ENCODE assay signal across 19 cellular contexts in the genomic region with DNA sequence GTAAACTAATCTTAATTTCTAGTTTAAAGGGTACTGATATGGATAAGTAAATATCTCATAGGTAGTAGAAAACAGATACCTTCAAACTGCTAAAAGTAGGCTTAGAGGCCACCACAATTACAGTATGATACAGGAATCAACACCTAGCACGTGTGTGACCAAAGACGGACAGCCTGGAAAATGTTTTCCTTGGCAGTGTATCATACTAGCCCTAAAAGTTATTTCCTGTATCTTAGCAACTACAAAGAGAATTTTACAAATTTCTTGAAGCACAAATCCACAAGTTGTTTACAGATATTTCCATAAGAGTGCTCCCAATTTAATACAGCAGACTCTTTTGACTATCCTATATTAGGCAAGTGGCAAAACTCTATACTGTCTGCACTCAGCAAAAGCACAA.
A peak's percentile ranks its signal among the peaks of the same experiment; 100 is the strongest.
DNase-seq lines count a peak whose midpoint lies in the region; ATAC-seq, FAIRE-seq and TF ChIP-seq lines count a peak whose summit lies in the region.
"Had no signal": no experiment of that assay in that cellular context is flagged by ENCODE, and none has a peak within 500 bp of the region (broad histone marks: within the 10 kb centered on the region; RNA-seq: fewer than 3 reads in every experiment).

No MANE protein-coding gene starts in this region.

- H3K9me3 Mint-ChIP-seq in GM23338: no peaks in the 10 kb centered on the region
- H3K9me3 Mint-ChIP-seq: CD4-positive, alpha-beta memory T cell; IgD-negative memory B cell had no signal

- 0 out of 2 replicates have a peak, but pooled peaks cover 5% of the 10 kb centered on the region for H4K20me1 ChIP-seq in GM23338 (replicated peaks; ENCODE audit: insufficient read depth)
- H4K20me1 ChIP-seq: BLaER1 had no signal

- ATAC-seq in pancreas: peak; percentile 54 to 65 (median 64)
- no peak for ATAC-seq in GM23338
- ATAC-seq: A549 had no signal

- WGBS in pancreas, 2 donors: 17 to 30% methylated on average over 2 of the region's 2 CpGs

- H3K9me2 ChIP-seq in GM23338 (ENCODE audit: insufficient read depth): no peaks in the 10 kb centered on the region

- H3K36me3 Mint-ChIP-seq in GM23338 (ENCODE audit: low read depth): no peaks in the 10 kb centered on the region

- H3K4me3 ChIP-seq in pancreas: no peak overlapping the region
- no peak overlapping the region for H3K4me3 ChIP-seq in GM23338
- H3K4me3 ChIP-seq: A549, BLaER1, Peyer's patch had no signal

- FAIRE-seq in GM19239 (lab: Jason Lieb, UNC): peak; percentile 60
- FAIRE-seq in pancreas (lab: Jason Lieb, UNC): no peak
- FAIRE-seq: A549, HTR-8/SVneo had no signal

- no peaks in the 10 kb centered on the region for H3F3A ChIP-seq in GM23338 (replicated peaks; ENCODE audit: low read depth)

- H3K79me2 ChIP-seq in GM23338 (replicated peaks; ENCODE audit: insufficient read depth): peaks cover 42% of the 10 kb centered on the region

- H3K4me2 ChIP-seq in GM23338: no peak overlapping the region
- H3K4me2 ChIP-seq: A549, BLaER1 had no signal

- DNase-seq in GM19239 (ENCODE audit: insufficient read length, low spot score): no peak
- DNase-seq in astrocyte of the hippocampus (ENCODE audit: low read depth, low spot score): peak; percentile 20
- DNase-seq in iris pigment epithelial cell (ENCODE audit: low read depth): peak; percentile 47
- no peak for DNase-seq in pancreas
- no peak for DNase-seq in mesenteric fat pad (ENCODE audit: low spot score)
- no peak for DNase-seq in GM23338 (ENCODE audit: low spot score)
- no peak for DNase-seq in AML-193 (lab: John Stamatoyannopoulos, UW)
- DNase-seq: CD4-positive, alpha-beta memory T cell; DMS153; GF-D8; NCI-H1105 treated with DMSO at 0.1 percent for 48 hours; NCI-H1694; NCI-H2081 treated with DMSO at 0.1 percent for 48 hours; Peyer's patch had no signal

- H2AFZ ChIP-seq in GM23338: no peak overlapping the region

- peak overlapping the region in 1 of 4 donors; percentile 30 for H3K27ac ChIP-seq in pancreas
- H3K27ac ChIP-seq in GM23338 (ENCODE audit: low read depth): no peak overlapping the region
- H3K27ac ChIP-seq: A549, BLaER1, HL-60, Peyer's patch had no signal

- H3K36me3 ChIP-seq in pancreas (no peaks in the 10 kb centered on the region), GM23338 (ENCODE audit: insufficient read depth) (no peaks in the 10 kb centered on the region)
- H3K36me3 ChIP-seq: BLaER1, Peyer's patch had no signal

- intact Hi-C loops in pancreas (cut with DNase I): no loop called here

- H3K27me3 ChIP-seq in pancreas: no peaks in the 10 kb centered on the region
- H3K27me3 ChIP-seq in GM23338 (ENCODE audit: insufficient read depth): no peaks in the 10 kb centered on the region
- H3K27me3 ChIP-seq: BLaER1, Peyer's patch had no signal

- H3K4me1 ChIP-seq in pancreas: peaks cover 0 to 27% (median 12%) of the 10 kb centered on the region in 3 donors
- H3K4me1 ChIP-seq in GM23338 (ENCODE audit: insufficient read depth): peaks cover 20% of the 10 kb centered on the region
- H3K4me1 ChIP-seq: Peyer's patch had no signal

- H3K4me3 Mint-ChIP-seq in GM23338: no peak overlapping the region
- H3K4me3 Mint-ChIP-seq: CD4-positive, alpha-beta memory T cell; IgD-negative memory B cell had no signal

- H3K4me1 Mint-ChIP-seq in GM23338: peaks cover 16% of the 10 kb centered on the region; the same call in 2 of the 3 replicates

- no peak overlapping the region for H3K27ac Mint-ChIP-seq in GM23338

- H3K9me3 ChIP-seq in pancreas: no peaks in the 10 kb centered on the region
- H3K9me3 ChIP-seq: A549, BLaER1, Peyer's patch had no signal

- TF ChIP-seq CTCF in pancreas (IDR thresholded peaks at IDR 0.05) (no peak), GM23338 (conservative IDR thresholded peaks at IDR 0.05; ENCODE audit: low read depth in 2 of 2) (no peak)

- H3K27me3 Mint-ChIP-seq in GM23338 (ENCODE audit: insufficient read depth, low read depth, poor library complexity): no peaks in the 10 kb centered on the region
- H3K27me3 Mint-ChIP-seq: CD4-positive, alpha-beta memory T cell; IgD-negative memory B cell had no signal

TF ChIP-seq in GM23338, 12 proteins besides CTCF, POLR2A, EP300 and RAD21:
- TF ChIP-seq, protein P1, sequence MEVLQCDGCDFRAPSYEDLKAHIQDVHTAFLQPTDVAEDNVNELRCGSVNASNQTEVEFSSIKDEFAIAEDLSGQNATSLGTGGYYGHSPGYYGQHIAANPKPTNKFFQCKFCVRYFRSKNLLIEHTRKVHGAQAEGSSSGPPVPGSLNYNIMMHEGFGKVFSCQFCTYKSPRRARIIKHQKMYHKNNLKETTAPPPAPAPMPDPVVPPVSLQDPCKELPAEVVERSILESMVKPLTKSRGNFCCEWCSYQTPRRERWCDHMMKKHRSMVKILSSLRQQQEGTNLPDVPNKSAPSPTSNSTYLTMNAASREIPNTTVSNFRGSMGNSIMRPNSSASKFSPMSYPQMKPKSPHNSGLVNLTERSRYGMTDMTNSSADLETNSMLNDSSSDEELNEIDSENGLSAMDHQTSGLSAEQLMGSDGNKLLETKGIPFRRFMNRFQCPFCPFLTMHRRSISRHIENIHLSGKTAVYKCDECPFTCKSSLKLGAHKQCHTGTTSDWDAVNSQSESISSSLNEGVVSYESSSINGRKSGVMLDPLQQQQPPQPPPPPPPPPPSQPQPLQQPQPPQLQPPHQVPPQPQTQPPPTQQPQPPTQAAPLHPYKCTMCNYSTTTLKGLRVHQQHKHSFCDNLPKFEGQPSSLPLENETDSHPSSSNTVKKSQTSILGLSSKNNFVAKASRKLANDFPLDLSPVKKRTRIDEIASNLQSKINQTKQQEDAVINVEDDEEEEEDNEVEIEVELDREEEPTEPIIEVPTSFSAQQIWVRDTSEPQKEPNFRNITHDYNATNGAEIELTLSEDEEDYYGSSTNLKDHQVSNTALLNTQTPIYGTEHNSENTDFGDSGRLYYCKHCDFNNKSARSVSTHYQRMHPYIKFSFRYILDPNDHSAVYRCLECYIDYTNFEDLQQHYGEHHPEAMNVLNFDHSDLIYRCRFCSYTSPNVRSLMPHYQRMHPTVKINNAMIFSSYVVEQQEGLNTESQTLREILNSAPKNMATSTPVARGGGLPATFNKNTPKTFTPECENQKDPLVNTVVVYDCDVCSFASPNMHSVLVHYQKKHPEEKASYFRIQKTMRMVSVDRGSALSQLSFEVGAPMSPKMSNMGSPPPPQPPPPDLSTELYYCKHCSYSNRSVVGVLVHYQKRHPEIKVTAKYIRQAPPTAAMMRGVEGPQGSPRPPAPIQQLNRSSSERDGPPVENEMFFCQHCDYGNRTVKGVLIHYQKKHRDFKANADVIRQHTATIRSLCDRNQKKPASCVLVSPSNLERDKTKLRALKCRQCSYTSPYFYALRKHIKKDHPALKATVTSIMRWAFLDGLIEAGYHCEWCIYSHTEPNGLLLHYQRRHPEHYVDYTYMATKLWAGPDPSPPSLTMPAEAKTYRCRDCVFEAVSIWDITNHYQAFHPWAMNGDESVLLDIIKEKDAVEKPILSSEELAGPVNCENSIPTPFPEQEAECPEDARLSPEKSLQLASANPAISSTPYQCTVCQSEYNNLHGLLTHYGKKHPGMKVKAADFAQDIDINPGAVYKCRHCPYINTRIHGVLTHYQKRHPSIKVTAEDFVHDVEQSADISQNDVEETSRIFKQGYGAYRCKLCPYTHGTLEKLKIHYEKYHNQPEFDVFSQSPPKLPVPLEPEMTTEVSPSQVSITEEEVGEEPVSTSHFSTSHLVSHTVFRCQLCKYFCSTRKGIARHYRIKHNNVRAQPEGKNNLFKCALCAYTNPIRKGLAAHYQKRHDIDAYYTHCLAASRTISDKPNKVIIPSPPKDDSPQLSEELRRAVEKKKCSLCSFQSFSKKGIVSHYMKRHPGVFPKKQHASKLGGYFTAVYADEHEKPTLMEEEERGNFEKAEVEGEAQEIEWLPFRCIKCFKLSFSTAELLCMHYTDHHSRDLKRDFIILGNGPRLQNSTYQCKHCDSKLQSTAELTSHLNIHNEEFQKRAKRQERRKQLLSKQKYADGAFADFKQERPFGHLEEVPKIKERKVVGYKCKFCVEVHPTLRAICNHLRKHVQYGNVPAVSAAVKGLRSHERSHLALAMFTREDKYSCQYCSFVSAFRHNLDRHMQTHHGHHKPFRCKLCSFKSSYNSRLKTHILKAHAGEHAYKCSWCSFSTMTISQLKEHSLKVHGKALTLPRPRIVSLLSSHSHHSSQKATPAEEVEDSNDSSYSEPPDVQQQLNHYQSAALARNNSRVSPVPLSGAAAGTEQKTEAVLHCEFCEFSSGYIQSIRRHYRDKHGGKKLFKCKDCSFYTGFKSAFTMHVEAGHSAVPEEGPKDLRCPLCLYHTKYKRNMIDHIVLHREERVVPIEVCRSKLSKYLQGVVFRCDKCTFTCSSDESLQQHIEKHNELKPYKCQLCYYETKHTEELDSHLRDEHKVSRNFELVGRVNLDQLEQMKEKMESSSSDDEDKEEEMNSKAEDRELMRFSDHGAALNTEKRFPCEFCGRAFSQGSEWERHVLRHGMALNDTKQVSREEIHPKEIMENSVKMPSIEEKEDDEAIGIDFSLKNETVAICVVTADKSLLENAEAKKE (CRISPR knock-in tag; IDR thresholded peaks at IDR 0.05): no peak
- TF ChIP-seq ZNF114 (CRISPR knock-in tag; IDR thresholded peaks at IDR 0.05) (no peak), ZNF331 (CRISPR knock-in tag; IDR thresholded peaks at IDR 0.05; ENCODE audit: low read depth) (no peak)

Comparison
In these comparisons a context has a peak if more than half of its experiments do, and no peak if none do; other contexts are left out.
1. DNase-seq: peak in astrocyte of the hippocampus (single experiment) and iris pigment epithelial cell (single experiment); none in GM19239 (single experiment), pancreas (0 of 6), mesenteric fat pad (single experiment), GM23338 (single experiment) and AML-193 (0 of 2).